In genomic region chr5:140710899-140711552, GRCh38 we compare ENCODE assay signal across 8 cellular contexts. TPM values are rescaled to one million over a fixed set of nuclear protein-coding genes. Genes with fewer than 3 reads are reported as not detected.
DNase-seq lines count a peak whose midpoint lies in the region; ATAC-seq lines count a peak whose summit lies in the region.

No MANE protein-coding gene starts in this region.

- ATAC-seq in GM19035 (IDR thresholded peaks at IDR 0.05; ENCODE audit: unreplicated experiment) (peak; percentile 91), HG03354 (IDR thresholded peaks at IDR 0.05; ENCODE audit: poor library complexity, severe bottlenecking, unreplicated experiment) (peak; percentile 91), left lobe of liver (peak; percentile 93)

- DNase-seq in AG08396 (ENCODE audit: low spot score) = peak; percentile 85
- peak; percentile 87 to 95 for DNase-seq in NCI-H524 (lab: John Stamatoyannopoulos, UW)
- DNase-seq in activated CD4-positive, alpha-beta T cell treated with anti-CD3 and anti-CD28 coated beads, Interleukin-2, amount 50 U/mL, for 1 hour = peak; percentile 78
- peak; percentile 98 for DNase-seq in dedifferentiated amniotic fluid mesenchymal stem cell (ENCODE audit: extremely low spot score)
- peak; percentile 92 for DNase-seq in left lobe of liver (ENCODE audit: low spot score)
- peak; percentile 93 for DNase-seq in stimulated activated CD4-positive, alpha-beta T cell treated with anti-CD3 and anti-CD28 coated beads, Interleukin-1b, Interleukin-23, amount 100 ng/mL, for 48 hours

RNA-seq across cellular contexts. Expression of gene ZMAT2, which starts 10.8 kb away (rescaled TPM):
- 18.0 TPM for total RNA-seq in left lobe of liver

RNA-seq across cellular contexts. Expression of gene HARS2, which starts 19.8 kb away (rescaled TPM):
- total RNA-seq in left lobe of liver = 12.4 TPM

RNA-seq across cellular contexts. Expression of gene HARS1, which starts 19.9 kb away (rescaled TPM):
- total RNA-seq in left lobe of liver = 48.9 TPM

RNA-seq across cellular contexts. Expression of gene DND1, which starts 37.6 kb away (rescaled TPM):
- 1.8 TPM for total RNA-seq in left lobe of liver

RNA-seq across cellular contexts. Expression of gene WDR55, which starts 46.3 kb away (rescaled TPM):
- total RNA-seq in left lobe of liver = 17.8 TPM

Comparison
In these comparisons a context has a peak if more than half of its experiments do, and no peak if none do; other contexts are left out.
1. Peak in every context shown above with its lines: DNase-seq and ATAC-seq.